8 cellular contexts compared by ENCODE assay signal in genomic region chr2:8475349-8476045, GRCh38.
DNase-seq lines count a peak whose midpoint lies in the region; ATAC-seq lines count a peak whose summit lies in the region.

No MANE protein-coding gene starts in this region.

- intact Hi-C loops in posterior vena cava (cut with DNase I), result no loop called here

- DNase-seq in DMS79 treated with DMSO at 0.1 percent for 48 hours (lab: John Stamatoyannopoulos, UW) (peak; percentile 12), DMS79 (lab: John Stamatoyannopoulos, UW) (no peak), glomerular visceral epithelial cell (ENCODE audit: extremely low spot score) (no peak), posterior vena cava (ENCODE audit: low spot score) (no peak)
- DNase-seq in activated CD8-positive, alpha-beta memory T cell treated with anti-CD3 and anti-CD28 coated beads, Interleukin-2, amount 50 U/mL, for 4 hours, result peak; percentile 30
- peak; percentile 24 for DNase-seq in stimulated activated CD4-positive, alpha-beta T cell treated with anti-CD3 and anti-CD28 coated beads, Interleukin-12 subunit alpha, Interleukin-12 subunit beta, amount 100 ng/mL, for 4 hours

- ATAC-seq in HG03521 (IDR thresholded peaks at IDR 0.05; ENCODE audit: unreplicated experiment), result peak; percentile 30
- no peak for ATAC-seq in HG03571 (IDR thresholded peaks at IDR 0.05; ENCODE audit: unreplicated experiment)

Comparison
In these comparisons a context has a peak if more than half of its experiments do, and no peak if none do; other contexts are left out.
1. DNase-seq: peak in DMS79 treated with DMSO at 0.1 percent for 48 hours (single experiment), activated CD8-positive, alpha-beta memory T cell treated with anti-CD3 and anti-CD28 coated beads, Interleukin-2, amount 50 U/mL, for 4 hours (single experiment) and stimulated activated CD4-positive, alpha-beta T cell treated with anti-CD3 and anti-CD28 coated beads, Interleukin-12 subunit alpha, Interleukin-12 subunit beta, amount 100 ng/mL, for 4 hours (single experiment); none in DMS79 (single experiment), glomerular visceral epithelial cell (single experiment) and posterior vena cava (single experiment).